ENCODE assay signal across 8 cellular contexts in genomic region chr7:1555813-1556540, GRCh38. TPM values are rescaled to one million over a fixed set of nuclear protein-coding genes. Genes with fewer than 3 reads are reported as not detected.
DNase-seq lines count a peak whose midpoint lies in the region; ATAC-seq and TF ChIP-seq lines count a peak whose summit lies in the region.

Gene TMEM184A, minus strand, starts transcription at chr7:1556205. Its CDS starts 721 bp downstream, at chr7:1555484.

- TF ChIP-seq CTCF in GM12874 (IDR thresholded peaks at IDR 0.05; ENCODE audit: insufficient read depth, low read depth, low read length) (peak; percentile 48), epithelial cell of esophagus (IDR thresholded peaks at IDR 0.05; ENCODE audit: insufficient read depth, low read depth, low read length, missing control alignments) (peak; percentile 65), omental fat pad (IDR thresholded peaks at IDR 0.05) (no peak)

- peak within 1 kb of the TSS; percentile 1 for H3K4me3 ChIP-seq in epithelial cell of esophagus (ENCODE audit: low read length)

- POLR2A ChIA-PET in activated CD4-positive, alpha-beta T cell treated with anti-CD3 and anti-CD28 coated beads for 36 hours (lab: Charles Lee) = no interaction called here

- no peaks in the 10 kb centered on the region for H3K27me3 Mint-ChIP-seq in activated CD4-positive, alpha-beta T cell treated with anti-CD3 and anti-CD28 coated beads for 36 hours

- no peaks in the 10 kb centered on the region for H3K9me3 Mint-ChIP-seq in activated CD4-positive, alpha-beta T cell treated with anti-CD3 and anti-CD28 coated beads for 36 hours (ENCODE audit: low read depth)

- H3K4me3 Mint-ChIP-seq in activated CD4-positive, alpha-beta T cell treated with anti-CD3 and anti-CD28 coated beads for 36 hours = no peak within 1 kb of the TSS

- CTCF ChIA-PET in activated CD4-positive, alpha-beta T cell treated with anti-CD3 and anti-CD28 coated beads for 36 hours (lab: Charles Lee) = interaction anchor here (0.6 to 1.0 kb wide), 4 partner anchors 12 to 797 kb away, joined by 3 to 4 read pairs (median 3); no protein-coding TSS in a partner anchor

- peak; percentile 91 for DNase-seq in NCI-H146 treated with DMSO at 0.1 percent for 48 hours (lab: John Stamatoyannopoulos, UW; ENCODE audit: unreplicated experiment)
- peak; percentile 75 for DNase-seq in activated CD4-positive, alpha-beta T cell treated with anti-CD3 and anti-CD28 coated beads for 36 hours
- peak; percentile 77 for DNase-seq in epithelial cell of esophagus (ENCODE audit: low read depth)
- DNase-seq in omental fat pad (ENCODE audit: low spot score) = no peak

- H3K36me3 Mint-ChIP-seq in activated CD4-positive, alpha-beta T cell treated with anti-CD3 and anti-CD28 coated beads for 36 hours (ENCODE audit: low read depth) = no peaks in the 10 kb centered on the region

- intact Hi-C loops in activated CD4-positive, alpha-beta T cell treated with anti-CD3 and anti-CD28 coated beads for 36 hours (cut with DNase I, micrococcal nuclease) = loop anchor here in 1 of 2 experiments (2.0 kb wide), 1 partner anchor 51 kb away; the partner anchor contains the start of gene INTS1

- no peak within 1 kb of the TSS for H3K27ac Mint-ChIP-seq in activated CD4-positive, alpha-beta T cell treated with anti-CD3 and anti-CD28 coated beads for 36 hours

- ATAC-seq in activated CD4-positive, alpha-beta T cell treated with anti-CD3 and anti-CD28 coated beads for 36 hours = peak; percentile 88
- ATAC-seq in omental fat pad (ENCODE audit: low FRiP score) = peak; percentile 2
- ATAC-seq in HG03469 (IDR thresholded peaks at IDR 0.05; ENCODE audit: unreplicated experiment) = no peak
- no peak for ATAC-seq in HG03378 (IDR thresholded peaks at IDR 0.05; ENCODE audit: unreplicated experiment)
- ATAC-seq in GM21515 (IDR thresholded peaks at IDR 0.05; ENCODE audit: unreplicated experiment) = no peak

- H3K4me1 Mint-ChIP-seq in activated CD4-positive, alpha-beta T cell treated with anti-CD3 and anti-CD28 coated beads for 36 hours = no peaks in the 10 kb centered on the region

RNA-seq across cellular contexts. Expression of gene TMEM184A, which starts in this region (rescaled TPM):
- under 1 TPM; 0.05 to 0.14 TPM for total RNA-seq in activated CD4-positive, alpha-beta T cell treated with anti-CD3 and anti-CD28 coated beads for 36 hours
- total RNA-seq in omental fat pad = 1 to 10 TPM in 1 of 4 donors, under 1 TPM in 2, not detected in 1; 0.19 to 3.1 (median 0.32) TPM

Comparison
In these comparisons a context has a peak if more than half of its experiments do, and no peak if none do; other contexts are left out.
1. Peak in DNase-seq and ATAC-seq in activated CD4-positive, alpha-beta T cell treated with anti-CD3 and anti-CD28 coated beads for 36 hours; RNA of the gene not detected or under 1 TPM.
2. CTCF ChIP-seq: peak in GM12874 (single experiment) and epithelial cell of esophagus (single experiment); none in omental fat pad (0 of 3).